ENCODE assay signal across 8 cellular contexts in the genomic region with DNA sequence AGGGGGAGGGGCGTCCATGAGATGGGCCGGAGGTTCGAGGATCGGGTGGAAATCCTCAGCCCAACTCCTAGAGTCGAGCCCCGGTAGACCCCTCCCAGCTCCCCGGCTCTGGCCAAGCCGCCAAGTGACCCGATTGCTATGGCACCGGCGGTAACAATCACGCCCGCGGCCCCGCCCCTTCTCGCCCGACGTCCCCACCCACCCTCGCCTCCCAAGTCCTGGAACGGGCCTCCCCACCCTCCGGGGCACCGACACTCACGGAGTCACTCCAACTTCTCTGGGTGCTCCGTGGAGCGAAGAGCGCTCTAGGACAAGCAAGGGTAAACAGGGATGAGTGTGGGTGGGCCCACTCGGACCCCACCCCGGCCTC. TPM values are rescaled to one million over a fixed set of nuclear protein-coding genes. Genes with fewer than 3 reads are reported as not detected.
A peak's percentile ranks its signal among the peaks of the same experiment; 100 is the strongest.
DNase-seq lines count a peak whose midpoint lies in the region; ATAC-seq and TF ChIP-seq lines count a peak whose summit lies in the region.

A gene (plus strand): TSS at position 204 of the 370 bp plus-strand sequence. CDS start 5,050 bp downstream, outside the sequence.

- no peak within 1 kb of the TSS for H3K27ac Mint-ChIP-seq in Calu3 (ENCODE audit: unreplicated experiment)
- H3K27ac Mint-ChIP-seq in activated CD4-positive, alpha-beta memory T cell treated with anti-CD3 and anti-CD28 coated beads for 36 hours = peak within 1 kb of the TSS; percentile 8
- peak within 1 kb of the TSS; percentile 82 for H3K27ac Mint-ChIP-seq in endothelial cell (ENCODE audit: unreplicated experiment)

- peak within 1 kb of the TSS; percentile 100 for H2AFZ ChIP-seq in KMS-11 (ENCODE audit: low read depth)

- no TSS peak for BruUV-seq in Calu3 (replicated peaks; lab: Mats Ljungman, UMichigan)

- H3K23ac ChIP-seq in mesendoderm (ENCODE audit: low read length) = no peak within 1 kb of the TSS

- H3K27ac ChIP-seq in KMS-11 (peak within 1 kb of the TSS; percentile 44; the same call in 1 of the 2 replicates), mesendoderm (ENCODE audit: low read depth, low read length) (no peak within 1 kb of the TSS)

- H2BK15ac ChIP-seq in mesendoderm (replicated peaks; ENCODE audit: low read depth) = no peak within 1 kb of the TSS

- H3K9ac ChIP-seq in KMS-11 (peak within 1 kb of the TSS; percentile 86), mesendoderm (ENCODE audit: low read length) (peak within 1 kb of the TSS; percentile 82)

- no peak within 1 kb of the TSS for H2BK120ac ChIP-seq in mesendoderm (ENCODE audit: low read depth, low read length)

- H3K18ac ChIP-seq in mesendoderm (ENCODE audit: low read length) = peak within 1 kb of the TSS; percentile 22

- ATAC-seq in GM19328 (IDR thresholded peaks at IDR 0.05; ENCODE audit: unreplicated experiment) (no peak), GM18858 (IDR thresholded peaks at IDR 0.05; ENCODE audit: unreplicated experiment) (no peak)

- TF ChIP-seq CTCF in Calu3 (IDR thresholded peaks at IDR 0.05; ENCODE audit: unreplicated experiment) (no peak), KMS-11 (conservative IDR thresholded peaks at IDR 0.05; ENCODE audit: low read depth, low read length) (no peak), endothelial cell (IDR thresholded peaks at IDR 0.05; ENCODE audit: unreplicated experiment) (no peak)

- H3K79me1 ChIP-seq in mesendoderm (ENCODE audit: low read length) = no peaks in the 10 kb centered on the region

- intact Hi-C loops in Calu3 (cut with micrococcal nuclease; ENCODE audit: unreplicated experiment) = no loop called here
- intact Hi-C loops in activated CD4-positive, alpha-beta memory T cell treated with anti-CD3 and anti-CD28 coated beads for 36 hours (cut with micrococcal nuclease) = loop anchor here (2.0 kb wide), 1 partner anchor 66 kb away; a partner anchor contains a TSS

- H3K27me3 ChIP-seq in KMS-11 (ENCODE audit: insufficient read depth, low read depth) = peaks cover 15% of the 10 kb centered on the region
- H3K27me3 ChIP-seq in mesendoderm (ENCODE audit: insufficient read depth, low read length, poor library complexity) = no peaks in the 10 kb centered on the region

- no peaks in the 10 kb centered on the region for H3K4me1 Mint-ChIP-seq in Calu3 (ENCODE audit: low read depth, unreplicated experiment)
- peaks cover 19% of the 10 kb centered on the region for H3K4me1 Mint-ChIP-seq in activated CD4-positive, alpha-beta memory T cell treated with anti-CD3 and anti-CD28 coated beads for 36 hours (ENCODE audit: low read depth)
- H3K4me1 Mint-ChIP-seq in endothelial cell (ENCODE audit: unreplicated experiment) = peaks cover 4% of the 10 kb centered on the region

- H3K4me3 Mint-ChIP-seq in Calu3 (ENCODE audit: low read depth, unreplicated experiment) = peak within 1 kb of the TSS; percentile 66
- peak within 1 kb of the TSS; percentile 73 for H3K4me3 Mint-ChIP-seq in activated CD4-positive, alpha-beta memory T cell treated with anti-CD3 and anti-CD28 coated beads for 36 hours
- H3K4me3 Mint-ChIP-seq in endothelial cell (ENCODE audit: unreplicated experiment) = peak within 1 kb of the TSS; percentile 89

- no peaks in the 10 kb centered on the region for H3K4me1 ChIP-seq in KMS-11 (ENCODE audit: low read depth, poor library complexity, severe bottlenecking)
- no peaks in the 10 kb centered on the region for H3K4me1 ChIP-seq in mesendoderm (ENCODE audit: control insufficient read depth, low read depth, low read length)

- CTCF ChIA-PET in Calu3 (lab: Charles Lee) = no interaction called here
- CTCF ChIA-PET in activated CD4-positive, alpha-beta memory T cell treated with anti-CD3 and anti-CD28 coated beads for 36 hours (lab: Charles Lee) = interaction anchor here (0.5 to 1.3 kb wide), 2 partner anchors 23 to 110 kb away, joined by 3 to 7 read pairs; no protein-coding TSS in a partner anchor

- H4K5ac ChIP-seq in mesendoderm (ENCODE audit: low read length) = no peak within 1 kb of the TSS

- H3K79me2 ChIP-seq in KMS-11 (ENCODE audit: insufficient read depth, low read depth) (no peaks in the 10 kb centered on the region), mesendoderm (ENCODE audit: control insufficient read depth, insufficient read depth, low read length) (no peaks in the 10 kb centered on the region)

- POLR2A ChIA-PET in activated CD4-positive, alpha-beta memory T cell treated with anti-CD3 and anti-CD28 coated beads for 36 hours (lab: Charles Lee) = interaction anchor here (1.3 kb wide), 1 partner anchor 209 kb away, joined by 5 read pairs; a partner anchor contains a TSS

- peak within 1 kb of the TSS; percentile 28 for H3K4ac ChIP-seq in mesendoderm (ENCODE audit: low read depth, low read length)

- H4K20me1 ChIP-seq in KMS-11 (ENCODE audit: insufficient read depth) = no peaks in the 10 kb centered on the region

- no peaks in the 10 kb centered on the region for H3K27me3 Mint-ChIP-seq in Calu3 (ENCODE audit: unreplicated experiment)
- no peaks in the 10 kb centered on the region for H3K27me3 Mint-ChIP-seq in activated CD4-positive, alpha-beta memory T cell treated with anti-CD3 and anti-CD28 coated beads for 36 hours
- peaks cover 5% of the 10 kb centered on the region for H3K27me3 Mint-ChIP-seq in endothelial cell (ENCODE audit: unreplicated experiment)

- H2AK5ac ChIP-seq in mesendoderm (ENCODE audit: low read length) = no peak within 1 kb of the TSS

- no peaks in the 10 kb centered on the region for H3K36me3 ChIP-seq in KMS-11 (ENCODE audit: insufficient read depth)
- H3K36me3 ChIP-seq in mesendoderm (ENCODE audit: control insufficient read depth, insufficient read depth, low read length) = no peaks in the 10 kb centered on the region

- H3K9me3 Mint-ChIP-seq in Calu3 (ENCODE audit: low read depth, unreplicated experiment) = no peaks in the 10 kb centered on the region
- no peaks in the 10 kb centered on the region for H3K9me3 Mint-ChIP-seq in activated CD4-positive, alpha-beta memory T cell treated with anti-CD3 and anti-CD28 coated beads for 36 hours
- no peaks in the 10 kb centered on the region for H3K9me3 Mint-ChIP-seq in endothelial cell (ENCODE audit: unreplicated experiment)

- H3K36me3 Mint-ChIP-seq in Calu3 (ENCODE audit: insufficient read depth, unreplicated experiment) (peaks cover 24% of the 10 kb centered on the region), endothelial cell (ENCODE audit: low read depth, unreplicated experiment) (no peaks in the 10 kb centered on the region)
- no peaks in the 10 kb centered on the region for H3K36me3 Mint-ChIP-seq in activated CD4-positive, alpha-beta memory T cell treated with anti-CD3 and anti-CD28 coated beads for 36 hours

- H3K56ac ChIP-seq in mesendoderm (ENCODE audit: low read length) = peak within 1 kb of the TSS; percentile 94

- DNase-seq in Calu3 = peak; percentile 57
- peak; percentile 53 for DNase-seq in activated CD4-positive, alpha-beta memory T cell treated with anti-CD3 and anti-CD28 coated beads for 36 hours
- DNase-seq in endothelial cell (ENCODE audit: low spot score) = peak; percentile 61
- peak; percentile 58 for DNase-seq in mesendoderm
- peak; percentile 22 for DNase-seq in stimulated activated naive CD4-positive, alpha-beta T cell treated with Interleukin-2 at 50 U/mL for 16 hours (lab: John Stamatoyannopoulos, UW)

- no CpG with 5 or more reads among the region's 28 CpGs for WGBS in mesendoderm (ENCODE audit: extremely low coverage, insufficient coverage, low lambda C conversion rate)

- H3K4me2 ChIP-seq in KMS-11 (peak within 1 kb of the TSS; percentile 91), mesendoderm (ENCODE audit: low read length) (peak within 1 kb of the TSS; percentile 94)

- no peak within 1 kb of the TSS for H2BK5ac ChIP-seq in mesendoderm (ENCODE audit: low read length)

- H3K4me3 ChIP-seq in KMS-11 (IDR thresholded peaks at IDR 0.05; ENCODE audit: insufficient read depth, low read depth, low read length) = peak within 1 kb of the TSS; percentile 48
- H3K4me3 ChIP-seq in mesendoderm (ENCODE audit: low read length) = peak within 1 kb of the TSS; percentile 90

- no peak within 1 kb of the TSS for H4K8ac ChIP-seq in mesendoderm (ENCODE audit: low read depth, low read length)

RNA-seq across cellular contexts. Expression of the gene that starts here (rescaled TPM):
- total RNA-seq in Calu3 (2022) (2.2 and 2.5 TPM in 2 replicates), endothelial cell (ENCODE audit: unreplicated experiment) (2.7 TPM)
- 1 to 10 TPM; 1.8 to 3.6 TPM for total RNA-seq in activated CD4-positive, alpha-beta memory T cell treated with anti-CD3 and anti-CD28 coated beads for 36 hours
- polyA plus RNA-seq in mesendoderm (2013, experiment 1 of 2) = 0.29 TPM
- 0.29 TPM for polyA plus RNA-seq in mesendoderm (2013, experiment 2 of 2)
